In the genomic region with DNA sequence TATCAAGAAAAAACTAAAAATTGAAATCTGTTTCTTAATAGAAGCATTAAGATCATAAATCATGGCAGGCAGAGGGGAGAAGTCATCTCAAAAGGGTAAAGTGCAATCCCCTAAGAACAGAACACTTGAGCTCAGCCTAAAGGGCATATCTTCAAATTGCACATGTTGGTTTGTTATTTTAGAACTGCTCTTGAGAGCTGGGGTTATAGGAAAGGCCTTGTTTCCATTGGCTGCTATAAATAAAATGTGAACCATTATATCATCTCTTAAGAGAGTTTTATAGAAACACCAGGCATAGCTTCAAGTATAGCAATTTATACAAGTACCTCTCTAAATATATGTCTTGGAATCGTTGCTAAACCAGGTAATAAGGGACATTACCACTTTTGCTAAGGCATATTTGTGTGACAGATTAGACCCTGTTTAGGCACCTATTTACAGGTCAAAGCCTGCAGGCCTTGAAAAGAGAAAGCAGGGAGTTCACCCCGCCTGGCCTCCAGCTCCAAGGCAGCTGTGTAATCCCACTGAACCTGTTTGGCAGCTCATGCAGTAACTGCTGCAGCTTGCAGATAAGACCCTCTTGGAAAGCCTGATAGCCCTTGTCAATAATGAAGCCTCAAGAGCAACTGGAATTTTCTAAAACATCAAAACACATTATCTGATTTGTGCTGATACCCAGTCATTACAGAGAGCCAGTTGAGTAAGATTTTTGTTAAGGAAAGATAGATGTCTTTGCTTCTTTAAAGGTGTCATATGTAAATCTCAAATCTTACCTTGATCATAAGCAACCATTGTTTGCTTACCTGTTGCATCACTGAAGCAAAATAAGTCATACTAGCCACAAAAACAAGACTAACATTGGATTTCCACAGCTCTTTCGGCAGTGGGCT, we compare ENCODE assay signal across 10 cellular contexts. TPM values are rescaled to one million over a fixed set of nuclear protein-coding genes. Genes with fewer than 3 reads are reported as not detected.
DNase-seq lines count a peak whose midpoint lies in the region; ATAC-seq, FAIRE-seq and TF ChIP-seq lines count a peak whose summit lies in the region.
"Had no signal": no experiment of that assay in that cellular context is flagged by ENCODE, and none has a peak within 500 bp of the region (broad histone marks: within the 10 kb centered on the region; RNA-seq: fewer than 3 reads in every experiment).

No MANE protein-coding gene starts in this region.

- H3K27ac ChIP-seq in body of pancreas (peak overlapping the region; percentile 78 to 86 (median 84)), HepG2 (ENCODE audit: extremely low read length, insufficient read depth, low read length) (no peak overlapping the region)

- in situ Hi-C loops in HepG2 (cut with HindIII; ENCODE audit: extremely low pct_ligation_motif_present, low pct_unique_long_range_greater_than_20kb), result no loop called here

- no peak for TF ChIP-seq RAD21 in HepG2 (CRISPR knock-in tag; IDR thresholded peaks at IDR 0.05)

- 9 to 21% methylated on average over 3 of the region's 3 CpGs for WGBS in body of pancreas, 2 donors
- 5% methylated on average over 3 of the region's 3 CpGs for WGBS in HepG2 (ENCODE audit: low lambda C conversion rate)

- peak; percentile 92 for ATAC-seq in body of pancreas
- peak; percentile 69 for ATAC-seq in HepG2
- no peak for ATAC-seq in HG03045 (IDR thresholded peaks at IDR 0.05; ENCODE audit: unreplicated experiment)
- ATAC-seq: stimulated activated naive B cell treated with anti-CD40 and anti-IgM and Interleukin-4, amounts not matched to agents 10 μg/mL and 1 μg/mL and 100 μg/mL, for 72 hours had no signal

- H3K4me3 ChIP-seq in body of pancreas, result no peak overlapping the region
- H3K4me3 ChIP-seq in HepG2 (replicated peaks in 1 of 3; ENCODE audit: insufficient read depth in 1 of 3, low read depth in 2 of 3, low read length in 3 of 3), result no peak overlapping the region

- H3K27me3 Mint-ChIP-seq in activated naive CD4-positive, alpha-beta T cell treated with anti-CD3 and anti-CD28 coated beads, Interleukin-2, amount 10 ng/mL, durations not matched to agents 7 days and 5 days, result peaks cover 14% of the 10 kb centered on the region

- H3K79me2 ChIP-seq in HepG2 (ENCODE audit: insufficient read depth, low read length), result no peaks in the 10 kb centered on the region

- H4K20me1 ChIP-seq in HepG2 (ENCODE audit: insufficient read depth, low read length), result no peaks in the 10 kb centered on the region

- POLR2A ChIA-PET in HepG2 (lab: Yijun Ruan, JAX), result no interaction called here

- DNase-seq in COLO668 (lab: John Stamatoyannopoulos, UW; ENCODE audit: unreplicated experiment) (peak; percentile 92), NCI-H146 (lab: John Stamatoyannopoulos, UW) (peak; percentile 91), body of pancreas (peak; percentile 83 to 92 (median 89)), HepG2 (ENCODE audit: low spot score) (no peak), HK-2 (ENCODE audit: unreplicated experiment) (no peak), Kasumi-1 (lab: John Stamatoyannopoulos, UW) (no peak)
- DNase-seq in activated naive CD4-positive, alpha-beta T cell treated with anti-CD3 and anti-CD28 coated beads, Interleukin-2, amount 10 ng/mL, durations not matched to agents 7 days and 5 days, result no peak
- DNase-seq: stimulated activated naive B cell treated with anti-CD40 and anti-IgM and Interleukin-4, amounts not matched to agents 10 μg/mL and 1 μg/mL and 100 μg/mL, for 72 hours had no signal

- H3K4me2 ChIP-seq in HepG2 (ENCODE audit: low read depth, low read length), result no peak overlapping the region

- no peak overlapping the region for H3K27ac Mint-ChIP-seq in activated naive CD4-positive, alpha-beta T cell treated with anti-CD3 and anti-CD28 coated beads, Interleukin-2, amount 10 ng/mL, durations not matched to agents 7 days and 5 days
- H3K27ac Mint-ChIP-seq: stimulated activated naive B cell treated with anti-CD40 and anti-IgM and Interleukin-4, amounts not matched to agents 10 μg/mL and 1 μg/mL and 100 μg/mL, for 72 hours had no signal

- CTCF ChIA-PET in HepG2 (lab: Yijun Ruan, JAX; ENCODE audit: low intra/inter-chr PET ratio, low total read pairs), result no interaction called here
- CTCF ChIA-PET in activated naive CD4-positive, alpha-beta T cell treated with anti-CD3 and anti-CD28 coated beads, Interleukin-2, amount 10 ng/mL, durations not matched to agents 7 days and 5 days (lab: Charles Lee), result interaction anchor here (1.1 kb wide), 2 partner anchors 85 to 280 kb away, joined by 3 read pairs; no protein-coding TSS in a partner anchor

- TF ChIP-seq CTCF in body of pancreas (IDR thresholded peaks at IDR 0.05) (no peak), HepG2 (CRISPR knock-in tag; IDR thresholded peaks at IDR 0.05) (no peak)

- H3K27me3 ChIP-seq in body of pancreas (no peaks in the 10 kb centered on the region), HepG2 (ENCODE audit: control insufficient read depth in 1 of 2, insufficient read depth in 2 of 2, low read length in 2 of 2) (no peaks in the 10 kb centered on the region)

- H3K4me1 ChIP-seq in body of pancreas (peaks cover 58% of the 10 kb centered on the region), HepG2 (ENCODE audit: insufficient read depth, low read length) (peaks cover 16% of the 10 kb centered on the region)

- H3K4me1 Mint-ChIP-seq in activated naive CD4-positive, alpha-beta T cell treated with anti-CD3 and anti-CD28 coated beads, Interleukin-2, amount 10 ng/mL, durations not matched to agents 7 days and 5 days, result no peaks in the 10 kb centered on the region
- H3K4me1 Mint-ChIP-seq: stimulated activated naive B cell treated with anti-CD40 and anti-IgM and Interleukin-4, amounts not matched to agents 10 μg/mL and 1 μg/mL and 100 μg/mL, for 72 hours had no signal

- H3K9ac ChIP-seq in HepG2 (ENCODE audit: insufficient read depth, low read depth, low read length), result no peak overlapping the region

- no peak overlapping the region for H2AFZ ChIP-seq in HepG2 (ENCODE audit: low read length)

- H3K4me3 Mint-ChIP-seq in activated naive CD4-positive, alpha-beta T cell treated with anti-CD3 and anti-CD28 coated beads, Interleukin-2, amount 10 ng/mL, durations not matched to agents 7 days and 5 days, result no peak overlapping the region
- H3K4me3 Mint-ChIP-seq: stimulated activated naive B cell treated with anti-CD40 and anti-IgM and Interleukin-4, amounts not matched to agents 10 μg/mL and 1 μg/mL and 100 μg/mL, for 72 hours had no signal

- H3K36me3 Mint-ChIP-seq in activated naive CD4-positive, alpha-beta T cell treated with anti-CD3 and anti-CD28 coated beads, Interleukin-2, amount 10 ng/mL, durations not matched to agents 7 days and 5 days, result no peaks in the 10 kb centered on the region
- H3K36me3 Mint-ChIP-seq: stimulated activated naive B cell treated with anti-CD40 and anti-IgM and Interleukin-4, amounts not matched to agents 10 μg/mL and 1 μg/mL and 100 μg/mL, for 72 hours had no signal

- H3K9me3 Mint-ChIP-seq in activated naive CD4-positive, alpha-beta T cell treated with anti-CD3 and anti-CD28 coated beads, Interleukin-2, amount 10 ng/mL, durations not matched to agents 7 days and 5 days, result no peaks in the 10 kb centered on the region
- H3K9me3 Mint-ChIP-seq: stimulated activated naive B cell treated with anti-CD40 and anti-IgM and Interleukin-4, amounts not matched to agents 10 μg/mL and 1 μg/mL and 100 μg/mL, for 72 hours had no signal

- H3K36me3 ChIP-seq in body of pancreas (replicated peaks in 1 of 2; ENCODE audit: insufficient read depth in 1 of 2, low read depth in 2 of 2) (no peaks in the 10 kb centered on the region), HepG2 (replicated peaks in 1 of 2; ENCODE audit: control insufficient read depth in 1 of 2, insufficient read depth in 2 of 2, low read length in 2 of 2) (no peaks in the 10 kb centered on the region)

- TF ChIP-seq POLR2A in body of pancreas (IDR thresholded peaks at IDR 0.05) (no peak), HepG2 (IDR thresholded peaks at IDR 0.05; ENCODE audit: insufficient read depth in 1 of 2, low read depth in 2 of 2, low read length in 2 of 2) (no peak)

- intact Hi-C loops in body of pancreas (cut with DNase I) (no loop called here), HepG2 (cut with micrococcal nuclease; ENCODE audit: unreplicated experiment) (no loop called here)

- no peaks in the 10 kb centered on the region for H3K9me3 ChIP-seq in body of pancreas
- no peaks in the 10 kb centered on the region for H3K9me3 ChIP-seq in HepG2 (ENCODE audit: low read length)

- TF ChIP-seq EP300 in HepG2 (IDR thresholded peaks at IDR 0.05; ENCODE audit: low read depth in 2 of 2, low read length in 2 of 2), result no peak
- no peak for TF ChIP-seq EP300 in HepG2 (CRISPR knock-in tag; IDR thresholded peaks at IDR 0.05; ENCODE audit: borderline replicate concordance)

- no peak for FAIRE-seq in HepG2 (lab: Jason Lieb, UNC)
- FAIRE-seq: GM12892 had no signal

- BruUV-seq in HepG2 (replicated peaks; lab: Mats Ljungman, UMichigan), result no TSS peak

RNA-seq across cellular contexts. Expression of gene SYDE2, which starts 24.2 kb away (rescaled TPM):
- 10 to 100 TPM; 12.2 to 17.5 TPM for total RNA-seq in body of pancreas
- total RNA-seq in HepG2 (2016; rRNA removed; fragmentation: Illumina TruSeq; extraction: Trizol), result 5.3 and 7.9 TPM in 2 replicates
- 1.5 and 1.9 TPM in 2 replicates for total RNA-seq in HepG2 (2016; cell fraction: cytosol; rRNA removed; fragmentation: Illumina TruSeq; extraction: Trizol; ENCODE audit: low read depth)
- total RNA-seq in HepG2 (2016; cell fraction: insoluble cytoplasmic fraction; rRNA removed; fragmentation: Illumina TruSeq; extraction: Trizol), result 5.3 and 7.7 TPM in 2 replicates
- 2.7 and 2.8 TPM in 2 replicates for total RNA-seq in HepG2 (2016; cell fraction: membrane; rRNA removed; fragmentation: Illumina TruSeq; extraction: Trizol)
- 6.9 and 8.1 TPM in 2 replicates for total RNA-seq in HepG2 (2016; cell fraction: nucleus; rRNA removed; fragmentation: Illumina TruSeq; extraction: Trizol)
- polyA plus RNA-seq in HepG2 (2011; rRNA removed), result 1.8 TPM in 2 replicates
- 1.0 and 1.2 TPM in 2 replicates for polyA plus RNA-seq in HepG2 (2011; cell fraction: cytosol; rRNA removed)
- polyA plus RNA-seq in HepG2 (2011; cell fraction: nucleus; rRNA removed), result 1.2 and 1.3 TPM in 2 replicates
- 1.6 and 2.5 TPM in 2 replicates for polyA plus RNA-seq in HepG2 (2012)
- 0.08 and 0.10 TPM in 2 replicates for polyA plus RNA-seq in HepG2 (2016; cell fraction: cytosol; fragmentation: Illumina TruSeq; extraction: Trizol; ENCODE audit: low read depth)
- polyA plus RNA-seq in HepG2 (2016; cell fraction: insoluble cytoplasmic fraction; fragmentation: Illumina TruSeq; extraction: Trizol; ENCODE audit: low read depth), result 2.4 and 2.6 TPM in 2 replicates
- 0.31 and 0.42 TPM in 2 replicates for polyA plus RNA-seq in HepG2 (2016; cell fraction: membrane; fragmentation: Illumina TruSeq; extraction: Trizol; ENCODE audit: low read depth)
- polyA plus RNA-seq in HepG2 (2016; cell fraction: nucleus; fragmentation: Illumina TruSeq; extraction: Trizol; ENCODE audit: insufficient read depth, low read depth), result 3.5 and 3.9 TPM in 2 replicates
- polyA minus RNA-seq in HepG2 (2011; rRNA and poly(A)+ RNA removed; ENCODE audit: low replicate concordance), result 2.3 and 6.3 TPM in 2 replicates
- polyA minus RNA-seq in HepG2 (2011; cell fraction: cytosol; rRNA and poly(A)+ RNA removed), result 4.7 and 5.0 TPM in 2 replicates
- polyA minus RNA-seq in HepG2 (2011; cell fraction: nucleus; rRNA and poly(A)+ RNA removed), result 10.0 and 11.9 TPM in 2 replicates

RNA-seq across cellular contexts. Expression of gene C1orf52, which starts 34.5 kb away (rescaled TPM):
- 10 to 100 TPM in 1 of 2 donors, 1 to 10 TPM in 1; 6.6 to 20.2 TPM for total RNA-seq in body of pancreas
- total RNA-seq in HepG2 (2016; rRNA removed; fragmentation: Illumina TruSeq; extraction: Trizol), result 19.4 and 23.0 TPM in 2 replicates
- total RNA-seq in HepG2 (2016; cell fraction: cytosol; rRNA removed; fragmentation: Illumina TruSeq; extraction: Trizol; ENCODE audit: low read depth), result 3.1 and 4.1 TPM in 2 replicates
- total RNA-seq in HepG2 (2016; cell fraction: insoluble cytoplasmic fraction; rRNA removed; fragmentation: Illumina TruSeq; extraction: Trizol), result 17.6 and 28.5 TPM in 2 replicates
- total RNA-seq in HepG2 (2016; cell fraction: membrane; rRNA removed; fragmentation: Illumina TruSeq; extraction: Trizol), result 12.6 and 13.8 TPM in 2 replicates
- total RNA-seq in HepG2 (2016; cell fraction: nucleus; rRNA removed; fragmentation: Illumina TruSeq; extraction: Trizol), result 11.1 and 11.5 TPM in 2 replicates
- polyA plus RNA-seq in HepG2 (2011; rRNA removed), result 25.8 and 27.4 TPM in 2 replicates
- 13.2 and 20.6 TPM in 2 replicates for polyA plus RNA-seq in HepG2 (2011; cell fraction: cytosol; rRNA removed)
- 27.9 and 30.9 TPM in 2 replicates for polyA plus RNA-seq in HepG2 (2011; cell fraction: nucleus; rRNA removed)
- 19.6 and 23.2 TPM in 2 replicates for polyA plus RNA-seq in HepG2 (2012)
- polyA plus RNA-seq in HepG2 (2016; cell fraction: cytosol; fragmentation: Illumina TruSeq; extraction: Trizol; ENCODE audit: low read depth), result 5.2 and 6.2 TPM in 2 replicates
- 34.5 and 38.9 TPM in 2 replicates for polyA plus RNA-seq in HepG2 (2016; cell fraction: insoluble cytoplasmic fraction; fragmentation: Illumina TruSeq; extraction: Trizol; ENCODE audit: low read depth)
- polyA plus RNA-seq in HepG2 (2016; cell fraction: membrane; fragmentation: Illumina TruSeq; extraction: Trizol; ENCODE audit: low read depth), result 11.3 and 11.5 TPM in 2 replicates
- 23.9 and 25.0 TPM in 2 replicates for polyA plus RNA-seq in HepG2 (2016; cell fraction: nucleus; fragmentation: Illumina TruSeq; extraction: Trizol; ENCODE audit: insufficient read depth, low read depth)
- 8.4 and 10.7 TPM in 2 replicates for polyA minus RNA-seq in HepG2 (2011; rRNA and poly(A)+ RNA removed; ENCODE audit: low replicate concordance)
- polyA minus RNA-seq in HepG2 (2011; cell fraction: cytosol; rRNA and poly(A)+ RNA removed), result 8.9 and 9.1 TPM in 2 replicates
- 16.0 and 16.9 TPM in 2 replicates for polyA minus RNA-seq in HepG2 (2011; cell fraction: nucleus; rRNA and poly(A)+ RNA removed)

RNA-seq across cellular contexts. Expression of gene BCL10, which starts 51.5 kb away (rescaled TPM):
- total RNA-seq in body of pancreas, result 1 to 10 TPM; 4.9 to 9.3 TPM
- total RNA-seq in HepG2 (2016; rRNA removed; fragmentation: Illumina TruSeq; extraction: Trizol), result 14.1 and 20.0 TPM in 2 replicates
- 4.5 and 4.9 TPM in 2 replicates for total RNA-seq in HepG2 (2016; cell fraction: cytosol; rRNA removed; fragmentation: Illumina TruSeq; extraction: Trizol; ENCODE audit: low read depth)
- total RNA-seq in HepG2 (2016; cell fraction: insoluble cytoplasmic fraction; rRNA removed; fragmentation: Illumina TruSeq; extraction: Trizol), result 13.6 and 16.8 TPM in 2 replicates
- 11.2 and 12.0 TPM in 2 replicates for total RNA-seq in HepG2 (2016; cell fraction: membrane; rRNA removed; fragmentation: Illumina TruSeq; extraction: Trizol)
- total RNA-seq in HepG2 (2016; cell fraction: nucleus; rRNA removed; fragmentation: Illumina TruSeq; extraction: Trizol), result 10.9 and 11.5 TPM in 2 replicates
- polyA plus RNA-seq in HepG2 (2011; rRNA removed), result 3.7 and 3.8 TPM in 2 replicates
- 2.7 TPM in 2 replicates for polyA plus RNA-seq in HepG2 (2011; cell fraction: cytosol; rRNA removed)
- 2.7 and 3.0 TPM in 2 replicates for polyA plus RNA-seq in HepG2 (2011; cell fraction: nucleus; rRNA removed)
- 5.5 and 6.6 TPM in 2 replicates for polyA plus RNA-seq in HepG2 (2012)
- polyA plus RNA-seq in HepG2 (2016; cell fraction: cytosol; fragmentation: Illumina TruSeq; extraction: Trizol; ENCODE audit: low read depth), result 0.95 and 1.2 TPM in 2 replicates
- polyA plus RNA-seq in HepG2 (2016; cell fraction: insoluble cytoplasmic fraction; fragmentation: Illumina TruSeq; extraction: Trizol; ENCODE audit: low read depth), result 14.1 and 14.9 TPM in 2 replicates
- 3.2 and 3.8 TPM in 2 replicates for polyA plus RNA-seq in HepG2 (2016; cell fraction: membrane; fragmentation: Illumina TruSeq; extraction: Trizol; ENCODE audit: low read depth)
- 9.1 and 9.7 TPM in 2 replicates for polyA plus RNA-seq in HepG2 (2016; cell fraction: nucleus; fragmentation: Illumina TruSeq; extraction: Trizol; ENCODE audit: insufficient read depth, low read depth)
- 6.7 and 7.6 TPM in 2 replicates for polyA minus RNA-seq in HepG2 (2011; rRNA and poly(A)+ RNA removed; ENCODE audit: low replicate concordance)
- polyA minus RNA-seq in HepG2 (2011; cell fraction: cytosol; rRNA and poly(A)+ RNA removed), result 6.9 and 7.7 TPM in 2 replicates
- 18.7 and 23.1 TPM in 2 replicates for polyA minus RNA-seq in HepG2 (2011; cell fraction: nucleus; rRNA and poly(A)+ RNA removed)

Comparison
In these comparisons a context has a peak if more than half of its experiments do, and no peak if none do; other contexts are left out.
1. DNase-seq: peak in COLO668 (single experiment), NCI-H146 (single experiment) and body of pancreas (4 of 4); none in HepG2 (single experiment), HK-2 (single experiment), activated naive CD4-positive, alpha-beta T cell treated with anti-CD3 and anti-CD28 coated beads, Interleukin-2, amount 10 ng/mL, durations not matched to agents 7 days and 5 days (single experiment) and Kasumi-1 (0 of 2).